2 cellular contexts compared by ENCODE assay signal in the genomic region with DNA sequence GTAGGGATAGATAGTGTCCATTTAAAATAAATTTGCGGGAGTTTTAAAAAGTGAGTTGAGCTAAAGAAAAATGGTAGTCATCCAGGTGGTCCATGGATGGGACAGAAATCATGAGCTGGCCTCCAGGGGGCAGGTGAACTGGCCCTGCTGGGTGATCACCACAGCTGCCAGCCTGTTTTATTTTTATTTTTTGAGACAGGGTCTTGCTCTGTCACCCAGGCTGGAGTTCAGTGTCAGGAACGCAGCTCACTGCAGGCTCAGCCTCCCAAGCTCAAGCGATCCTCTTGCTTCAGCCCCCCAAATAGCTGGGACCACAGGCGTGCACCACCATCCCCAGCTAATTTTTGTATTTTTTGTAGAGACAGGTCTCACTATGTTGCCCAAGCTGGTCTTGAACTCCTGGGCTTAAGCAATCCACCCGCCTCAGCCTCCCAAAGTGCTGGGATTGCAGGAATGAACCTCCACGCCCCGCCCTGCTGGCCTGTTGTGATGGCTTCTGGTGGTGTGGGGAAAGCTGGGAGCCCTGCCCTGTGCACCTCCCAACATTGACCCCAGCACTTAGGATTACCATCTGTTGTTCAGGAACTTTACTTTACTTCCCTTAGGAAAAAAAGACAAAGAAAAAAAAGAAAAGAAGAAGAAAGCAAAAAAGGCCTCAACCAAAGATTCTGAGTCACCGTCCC.
TF ChIP-seq lines count a peak whose summit lies in the region.

No MANE protein-coding gene starts in this region.

TF ChIP-seq in SK-N-SH, 30 proteins besides CTCF, POLR2A, EP300 and RAD21:
- TF ChIP-seq, protein P1, sequence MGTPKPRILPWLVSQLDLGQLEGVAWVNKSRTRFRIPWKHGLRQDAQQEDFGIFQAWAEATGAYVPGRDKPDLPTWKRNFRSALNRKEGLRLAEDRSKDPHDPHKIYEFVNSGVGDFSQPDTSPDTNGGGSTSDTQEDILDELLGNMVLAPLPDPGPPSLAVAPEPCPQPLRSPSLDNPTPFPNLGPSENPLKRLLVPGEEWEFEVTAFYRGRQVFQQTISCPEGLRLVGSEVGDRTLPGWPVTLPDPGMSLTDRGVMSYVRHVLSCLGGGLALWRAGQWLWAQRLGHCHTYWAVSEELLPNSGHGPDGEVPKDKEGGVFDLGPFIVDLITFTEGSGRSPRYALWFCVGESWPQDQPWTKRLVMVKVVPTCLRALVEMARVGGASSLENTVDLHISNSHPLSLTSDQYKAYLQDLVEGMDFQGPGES (IDR thresholded peaks at IDR 0.05; ENCODE audit: low read depth, low read length) = no peak
- TF ChIP-seq GATA2 (CRISPR knock-in tag; IDR thresholded peaks at IDR 0.05) (no peak), MEF2A (IDR thresholded peaks at IDR 0.05; ENCODE audit: borderline replicate concordance, low read depth) (no peak)

TF ChIP-seq in SK-N-SH treated with all-trans-retinoic acid at 6 μM for 48 hours, 23 proteins besides CTCF, POLR2A, EP300 and RAD21 (continued from another document):
- TF ChIP-seq, protein P2, sequence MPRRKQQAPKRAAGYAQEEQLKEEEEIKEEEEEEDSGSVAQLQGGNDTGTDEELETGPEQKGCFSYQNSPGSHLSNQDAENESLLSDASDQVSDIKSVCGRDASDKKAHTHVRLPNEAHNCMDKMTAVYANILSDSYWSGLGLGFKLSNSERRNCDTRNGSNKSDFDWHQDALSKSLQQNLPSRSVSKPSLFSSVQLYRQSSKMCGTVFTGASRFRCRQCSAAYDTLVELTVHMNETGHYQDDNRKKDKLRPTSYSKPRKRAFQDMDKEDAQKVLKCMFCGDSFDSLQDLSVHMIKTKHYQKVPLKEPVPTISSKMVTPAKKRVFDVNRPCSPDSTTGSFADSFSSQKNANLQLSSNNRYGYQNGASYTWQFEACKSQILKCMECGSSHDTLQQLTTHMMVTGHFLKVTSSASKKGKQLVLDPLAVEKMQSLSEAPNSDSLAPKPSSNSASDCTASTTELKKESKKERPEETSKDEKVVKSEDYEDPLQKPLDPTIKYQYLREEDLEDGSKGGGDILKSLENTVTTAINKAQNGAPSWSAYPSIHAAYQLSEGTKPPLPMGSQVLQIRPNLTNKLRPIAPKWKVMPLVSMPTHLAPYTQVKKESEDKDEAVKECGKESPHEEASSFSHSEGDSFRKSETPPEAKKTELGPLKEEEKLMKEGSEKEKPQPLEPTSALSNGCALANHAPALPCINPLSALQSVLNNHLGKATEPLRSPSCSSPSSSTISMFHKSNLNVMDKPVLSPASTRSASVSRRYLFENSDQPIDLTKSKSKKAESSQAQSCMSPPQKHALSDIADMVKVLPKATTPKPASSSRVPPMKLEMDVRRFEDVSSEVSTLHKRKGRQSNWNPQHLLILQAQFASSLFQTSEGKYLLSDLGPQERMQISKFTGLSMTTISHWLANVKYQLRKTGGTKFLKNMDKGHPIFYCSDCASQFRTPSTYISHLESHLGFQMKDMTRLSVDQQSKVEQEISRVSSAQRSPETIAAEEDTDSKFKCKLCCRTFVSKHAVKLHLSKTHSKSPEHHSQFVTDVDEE (CRISPR knock-in tag; IDR thresholded peaks at IDR 0.05) = no peak
- TF ChIP-seq ZC3H10 (CRISPR knock-in tag; IDR thresholded peaks at IDR 0.05) (no peak), GLIS3 (CRISPR knock-in tag; IDR thresholded peaks at IDR 0.05) (no peak), ISL1 (CRISPR knock-in tag; IDR thresholded peaks at IDR 0.05) (no peak), ZNF70 (CRISPR knock-in tag; IDR thresholded peaks at IDR 0.05) (no peak), PPARA (CRISPR knock-in tag; IDR thresholded peaks at IDR 0.05; ENCODE audit: borderline replicate concordance) (no peak), ARNTL (CRISPR knock-in tag; IDR thresholded peaks at IDR 0.05; ENCODE audit: borderline replicate concordance, low read depth) (no peak), SNAI2 (CRISPR knock-in tag; IDR thresholded peaks at IDR 0.05) (no peak), TOX (CRISPR knock-in tag; IDR thresholded peaks at IDR 0.05; ENCODE audit: borderline replicate concordance) (no peak), OSR1 (CRISPR knock-in tag; IDR thresholded peaks at IDR 0.05) (no peak), ZNF8 (CRISPR knock-in tag; IDR thresholded peaks at IDR 0.05) (no peak)
- TF ChIP-seq, protein P3, sequence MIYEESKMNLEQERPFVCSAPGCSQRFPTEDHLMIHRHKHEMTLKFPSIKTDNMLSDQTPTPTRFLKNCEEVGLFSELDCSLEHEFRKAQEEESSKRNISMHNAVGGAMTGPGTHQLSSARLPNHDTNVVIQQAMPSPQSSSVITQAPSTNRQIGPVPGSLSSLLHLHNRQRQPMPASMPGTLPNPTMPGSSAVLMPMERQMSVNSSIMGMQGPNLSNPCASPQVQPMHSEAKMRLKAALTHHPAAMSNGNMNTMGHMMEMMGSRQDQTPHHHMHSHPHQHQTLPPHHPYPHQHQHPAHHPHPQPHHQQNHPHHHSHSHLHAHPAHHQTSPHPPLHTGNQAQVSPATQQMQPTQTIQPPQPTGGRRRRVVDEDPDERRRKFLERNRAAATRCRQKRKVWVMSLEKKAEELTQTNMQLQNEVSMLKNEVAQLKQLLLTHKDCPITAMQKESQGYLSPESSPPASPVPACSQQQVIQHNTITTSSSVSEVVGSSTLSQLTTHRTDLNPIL (CRISPR knock-in tag; IDR thresholded peaks at IDR 0.05; ENCODE audit: low read depth) = no peak
